ENCODE assay signal across 1 cellular context in genomic region chr3:35793668-35794067, GRCh38.
TF ChIP-seq lines count a peak whose summit lies in the region.

No MANE protein-coding gene starts in this region.

TF ChIP-seq in H1, 55 proteins besides CTCF, POLR2A, EP300 and RAD21 (continued from another document):
- TF ChIP-seq SP2 (IDR thresholded peaks at IDR 0.05; ENCODE audit: low read length) (no peak), MAFK (IDR thresholded peaks at IDR 0.05; ENCODE audit: low read depth, low read length) (no peak), KDM1A (IDR thresholded peaks at IDR 0.05; ENCODE audit: borderline replicate concordance, low read length) (no peak)
